In the genomic region with DNA sequence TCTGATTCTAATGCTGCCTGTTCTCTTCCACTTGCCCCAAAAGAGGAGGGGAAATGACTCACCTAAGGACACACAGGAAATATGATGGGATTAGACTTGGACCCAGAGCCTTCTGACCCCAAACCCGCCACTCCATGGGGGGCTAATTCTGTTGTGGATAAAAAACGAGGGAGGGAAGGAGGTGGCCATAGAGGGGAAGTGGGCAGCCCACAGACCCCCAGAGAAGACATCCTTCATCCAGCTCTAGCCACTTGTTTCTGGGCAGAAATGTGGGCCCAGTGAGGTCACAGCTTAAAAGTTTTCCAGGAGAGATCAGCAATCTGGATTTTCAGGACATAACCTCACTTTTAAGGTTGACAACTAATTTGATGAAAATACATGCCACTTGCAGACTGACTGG, we compare ENCODE assay signal across 29 cellular contexts.
"Had no signal": no experiment of that assay in that cellular context is flagged by ENCODE, and none has a peak within 500 bp of the region (broad histone marks: within the 10 kb centered on the region; RNA-seq: fewer than 3 reads in every experiment).

No MANE protein-coding gene starts in this region.

- H3K4me3 Mint-ChIP-seq: activated CD4-positive, alpha-beta T cell treated with anti-CD3 and anti-CD28 coated beads, Interleukin-2, amount 10 ng/mL, durations not matched to agents 7 days and 5 days; activated CD8-positive, alpha-beta T cell treated with anti-CD3 and anti-CD28 coated beads, Interleukin-2, amount 10 ng/mL, durations not matched to agents 7 days and 5 days; activated naive CD8-positive, alpha-beta T cell treated with anti-CD3 and anti-CD28 coated beads for 36 hours; activated T-cell treated with anti-CD3 and anti-CD28 coated beads, Interleukin-2, amount 50 U/mL, for 72 hours; activated T-helper 17 cell treated with anti-CD3 and anti-CD28 coated beads, Interleukin-2, amount 50 U/mL, for 72 hours; central memory CD8-positive, alpha-beta T cell; T-helper 1 cell treated with Interleukin-12 subunit alpha and Interleukin-12 subunit beta and Interleukin-4 antibody, amounts not matched to agents 30 μg/mL and 1 μg/mL, for 36 hours; T-helper 2 cell treated with Interferon-gamma antibody and Interleukin-4, amounts not matched to agents 5 μg/mL and 100 μg/mL, for 36 hours had no signal

- H3K36me3 Mint-ChIP-seq: activated naive CD8-positive, alpha-beta T cell treated with anti-CD3 and anti-CD28 coated beads for 36 hours had no signal

- ATAC-seq: activated CD8-positive, alpha-beta T cell treated with anti-CD3 and anti-CD28 coated beads, Interleukin-2, amount 10 ng/mL, durations not matched to agents 7 days and 5 days; activated T-cell treated with anti-CD3 and anti-CD28 coated beads, Interleukin-2, amount 50 U/mL, for 72 hours; activated T-helper 17 cell treated with anti-CD3 and anti-CD28 coated beads, Interleukin-2, amount 50 U/mL, for 72 hours; PC-3 had no signal

- H3K36me3 ChIP-seq: cardiac muscle cell, Peyer's patch, SJSA1 had no signal

- H3K27me3 ChIP-seq: Peyer's patch, SJSA1 had no signal

- H3K4me1 Mint-ChIP-seq: activated CD4-positive, alpha-beta T cell treated with anti-CD3 and anti-CD28 coated beads, Interleukin-2, amount 10 ng/mL, durations not matched to agents 7 days and 5 days; activated naive CD8-positive, alpha-beta T cell treated with anti-CD3 and anti-CD28 coated beads for 36 hours; activated T-helper 17 cell treated with anti-CD3 and anti-CD28 coated beads, Interleukin-2, amount 50 U/mL, for 72 hours; central memory CD8-positive, alpha-beta T cell had no signal

- H3K4me1 ChIP-seq: Peyer's patch had no signal

- H3K27ac Mint-ChIP-seq: activated CD4-positive, alpha-beta T cell treated with anti-CD3 and anti-CD28 coated beads, Interleukin-2, amount 10 ng/mL, durations not matched to agents 7 days and 5 days; activated CD8-positive, alpha-beta T cell treated with anti-CD3 and anti-CD28 coated beads, Interleukin-2, amount 10 ng/mL, durations not matched to agents 7 days and 5 days; activated naive CD8-positive, alpha-beta T cell treated with anti-CD3 and anti-CD28 coated beads for 36 hours; activated T-cell treated with anti-CD3 and anti-CD28 coated beads, Interleukin-2, amount 50 U/mL, for 72 hours; activated T-helper 17 cell treated with anti-CD3 and anti-CD28 coated beads, Interleukin-2, amount 50 U/mL, for 72 hours; T-helper 1 cell treated with Interleukin-12 subunit alpha and Interleukin-12 subunit beta and Interleukin-4 antibody, amounts not matched to agents 30 μg/mL and 1 μg/mL, for 36 hours; T-helper 2 cell treated with Interferon-gamma antibody and Interleukin-4, amounts not matched to agents 5 μg/mL and 100 μg/mL, for 36 hours had no signal

- DNase-seq: activated CD4-positive, alpha-beta T cell treated with anti-CD3 and anti-CD28 coated beads, Interleukin-2, amount 10 ng/mL, durations not matched to agents 7 days and 5 days; activated CD4-positive, alpha-beta T cell treated with anti-CD3 and anti-CD28 coated beads, Interleukin-2, amount 50 U/mL, for 48 hours; activated CD8-positive, alpha-beta memory T cell treated with anti-CD3 and anti-CD28 coated beads, Interleukin-2, amount 50 U/mL, for 48 hours; activated CD8-positive, alpha-beta T cell treated with anti-CD3 and anti-CD28 coated beads, Interleukin-2, amount 10 ng/mL, durations not matched to agents 7 days and 5 days; activated effector memory CD4-positive, alpha-beta T cell treated with anti-CD3 and anti-CD28 coated beads, Interleukin-2, amount 50 U/mL, for 16 hours; activated naive CD4-positive, alpha-beta T cell; activated naive CD4-positive, alpha-beta T cell treated with anti-CD3 and anti-CD28 coated beads, Interleukin-2, amount 50 U/mL, for 16 hours; activated naive CD8-positive, alpha-beta T cell treated with anti-CD3 and anti-CD28 coated beads for 36 hours; activated T-cell treated with anti-CD3 and anti-CD28 coated beads, Interleukin-2, amount 50 U/mL, for 72 hours; amniotic stem cell; Karpas-422; KBM-7; NCI-H1105; NCI-H1417 treated with DMSO at 0.1 percent for 48 hours; NCI-H1930; NCI-H2081 treated with DMSO at 0.1 percent for 48 hours; NCI-H226; NCI-H524 treated with DMSO at 0.1 percent for 48 hours; PC-3; Peyer's patch; RPMI8226; SHP77 treated with DMSO at 0.1 percent for 48 hours; SK-N-SH had no signal

- H3K4me3 ChIP-seq: cardiac muscle cell, Peyer's patch, SJSA1 had no signal

- H3K27ac ChIP-seq: cardiac muscle cell, Peyer's patch, SJSA1 had no signal

- H3K9me3 Mint-ChIP-seq: activated CD4-positive, alpha-beta T cell treated with anti-CD3 and anti-CD28 coated beads, Interleukin-2, amount 10 ng/mL, durations not matched to agents 7 days and 5 days; activated naive CD8-positive, alpha-beta T cell treated with anti-CD3 and anti-CD28 coated beads for 36 hours; activated T-cell treated with anti-CD3 and anti-CD28 coated beads, Interleukin-2, amount 50 U/mL, for 72 hours; activated T-helper 17 cell treated with anti-CD3 and anti-CD28 coated beads, Interleukin-2, amount 50 U/mL, for 72 hours; central memory CD8-positive, alpha-beta T cell; T-helper 1 cell treated with Interleukin-12 subunit alpha and Interleukin-12 subunit beta and Interleukin-4 antibody, amounts not matched to agents 30 μg/mL and 1 μg/mL, for 36 hours; T-helper 2 cell treated with Interferon-gamma antibody and Interleukin-4, amounts not matched to agents 5 μg/mL and 100 μg/mL, for 36 hours had no signal

- H3K9me3 ChIP-seq: Peyer's patch, SJSA1, SK-N-SH had no signal
